ENCODE assay signal across 11 cellular contexts in the genomic region with DNA sequence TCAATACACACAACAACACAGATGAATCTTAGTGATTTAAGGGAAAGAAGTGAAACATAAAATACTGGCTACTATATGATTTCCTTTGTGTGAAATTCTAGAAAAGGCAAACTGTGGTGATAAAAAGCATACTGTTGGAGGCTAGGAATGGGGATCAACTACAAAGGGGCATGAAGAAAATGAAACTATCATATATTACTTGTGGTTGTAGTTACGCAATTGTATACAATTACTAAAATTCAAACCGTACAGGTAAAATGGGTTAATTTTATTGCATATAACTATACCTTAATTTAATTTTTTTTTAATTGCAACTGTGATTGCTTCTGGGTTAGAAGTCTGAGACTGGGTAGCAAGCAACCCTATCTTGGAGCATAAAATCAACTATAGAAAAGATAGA.
"Had no signal": no experiment of that assay in that cellular context is flagged by ENCODE, and none has a peak within 500 bp of the region (broad histone marks: within the 10 kb centered on the region; RNA-seq: fewer than 3 reads in every experiment).

No MANE protein-coding gene starts in this region.

- H3K4me2 ChIP-seq: GM23338 had no signal

- DNase-seq: GM23248, GOT3, H7, H9, HCEC 1CT, HFFc6 had no signal

- H3K27ac Mint-ChIP-seq: GM23338, H9, HFFc6 had no signal

- H3K4me1 Mint-ChIP-seq: GM23338 had no signal

- H3K27ac ChIP-seq: GM23248 had no signal

- ATAC-seq: GM23338, HCT116 had no signal

- H3K4me3 ChIP-seq: GM23248, GM23338, HAP-1 had no signal

- H3K4me3 Mint-ChIP-seq: GM23338, H9, HFFc6 had no signal

- FAIRE-seq: H1, H54 had no signal

- H3K9me3 ChIP-seq: HAP-1 had no signal

- H3K9me3 Mint-ChIP-seq: GM23338, H9, HFFc6 had no signal

- H2AFZ ChIP-seq: GM23248, GM23338 had no signal

- H3K9ac ChIP-seq: GM23248 had no signal
